In the genomic region with DNA sequence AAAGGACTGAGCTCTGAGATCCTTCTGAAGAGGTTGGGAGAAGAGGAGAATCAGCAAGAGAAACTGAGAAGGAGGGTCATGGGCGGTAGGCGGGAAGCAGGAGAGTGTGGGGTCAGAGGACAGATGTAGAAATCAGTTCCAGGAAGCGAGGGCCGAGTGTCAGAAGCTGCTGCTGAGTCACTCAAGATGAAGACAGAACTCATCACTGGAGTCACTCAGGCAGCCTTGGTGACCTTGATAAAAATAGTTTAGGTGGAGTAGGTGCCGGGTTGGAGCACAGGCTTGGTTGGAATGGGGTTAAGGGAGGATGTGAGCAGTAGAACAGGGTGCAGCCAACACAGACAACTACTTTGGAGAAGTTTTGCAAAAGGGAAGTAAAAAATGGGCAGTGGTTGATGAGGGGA, we compare ENCODE assay signal across 1 cellular context.
TF ChIP-seq lines count a peak whose summit lies in the region.

No MANE protein-coding gene starts in this region.

TF ChIP-seq in GM12878, 131 proteins besides CTCF, POLR2A, EP300 and RAD21:
- TF ChIP-seq DPF2 (IDR thresholded peaks at IDR 0.05) (no peak), CBX5 (IDR thresholded peaks at IDR 0.05; ENCODE audit: low read depth) (no peak), SREBF2 (IDR thresholded peaks at IDR 0.05; ENCODE audit: low read length) (no peak), HDGF (IDR thresholded peaks at IDR 0.05) (no peak), EZH2 (IDR thresholded peaks at IDR 0.05; ENCODE audit: borderline replicate concordance, control insufficient read depth, low read depth, low read length) (no peak), FOXK2 (IDR thresholded peaks at IDR 0.05) (no peak), ZBED1 (IDR thresholded peaks at IDR 0.05; ENCODE audit: borderline replicate concordance) (no peak), BCL3 (IDR thresholded peaks at IDR 0.05; ENCODE audit: borderline replicate concordance, insufficient read depth, low read depth, low read length, poor library complexity, severe bottlenecking) (no peak), RB1 (IDR thresholded peaks at IDR 0.05; ENCODE audit: borderline replicate concordance) (no peak), NR2C1 (IDR thresholded peaks at IDR 0.05) (no peak), STAT1 (conservative IDR thresholded peaks at IDR 0.05) (no peak), KDM1A (IDR thresholded peaks at IDR 0.05; ENCODE audit: borderline replicate concordance) (no peak), BRCA1 (IDR thresholded peaks at IDR 0.05; ENCODE audit: low read depth, low read length) (no peak)
- TF ChIP-seq, protein P1, sequence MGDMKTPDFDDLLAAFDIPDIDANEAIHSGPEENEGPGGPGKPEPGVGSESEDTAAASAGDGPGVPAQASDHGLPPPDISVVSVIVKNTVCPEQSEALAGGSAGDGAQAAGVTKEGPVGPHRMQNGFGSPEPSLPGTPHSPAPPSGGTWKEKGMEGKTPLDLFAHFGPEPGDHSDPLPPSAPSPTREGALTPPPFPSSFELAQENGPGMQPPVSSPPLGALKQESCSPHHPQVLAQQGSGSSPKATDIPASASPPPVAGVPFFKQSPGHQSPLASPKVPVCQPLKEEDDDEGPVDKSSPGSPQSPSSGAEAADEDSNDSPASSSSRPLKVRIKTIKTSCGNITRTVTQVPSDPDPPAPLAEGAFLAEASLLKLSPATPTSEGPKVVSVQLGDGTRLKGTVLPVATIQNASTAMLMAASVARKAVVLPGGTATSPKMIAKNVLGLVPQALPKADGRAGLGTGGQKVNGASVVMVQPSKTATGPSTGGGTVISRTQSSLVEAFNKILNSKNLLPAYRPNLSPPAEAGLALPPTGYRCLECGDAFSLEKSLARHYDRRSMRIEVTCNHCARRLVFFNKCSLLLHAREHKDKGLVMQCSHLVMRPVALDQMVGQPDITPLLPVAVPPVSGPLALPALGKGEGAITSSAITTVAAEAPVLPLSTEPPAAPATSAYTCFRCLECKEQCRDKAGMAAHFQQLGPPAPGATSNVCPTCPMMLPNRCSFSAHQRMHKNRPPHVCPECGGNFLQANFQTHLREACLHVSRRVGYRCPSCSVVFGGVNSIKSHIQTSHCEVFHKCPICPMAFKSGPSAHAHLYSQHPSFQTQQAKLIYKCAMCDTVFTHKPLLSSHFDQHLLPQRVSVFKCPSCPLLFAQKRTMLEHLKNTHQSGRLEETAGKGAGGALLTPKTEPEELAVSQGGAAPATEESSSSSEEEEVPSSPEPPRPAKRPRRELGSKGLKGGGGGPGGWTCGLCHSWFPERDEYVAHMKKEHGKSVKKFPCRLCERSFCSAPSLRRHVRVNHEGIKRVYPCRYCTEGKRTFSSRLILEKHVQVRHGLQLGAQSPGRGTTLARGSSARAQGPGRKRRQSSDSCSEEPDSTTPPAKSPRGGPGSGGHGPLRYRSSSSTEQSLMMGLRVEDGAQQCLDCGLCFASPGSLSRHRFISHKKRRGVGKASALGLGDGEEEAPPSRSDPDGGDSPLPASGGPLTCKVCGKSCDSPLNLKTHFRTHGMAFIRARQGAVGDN (IDR thresholded peaks at IDR 0.05) = no peak
- TF ChIP-seq, protein P2, sequence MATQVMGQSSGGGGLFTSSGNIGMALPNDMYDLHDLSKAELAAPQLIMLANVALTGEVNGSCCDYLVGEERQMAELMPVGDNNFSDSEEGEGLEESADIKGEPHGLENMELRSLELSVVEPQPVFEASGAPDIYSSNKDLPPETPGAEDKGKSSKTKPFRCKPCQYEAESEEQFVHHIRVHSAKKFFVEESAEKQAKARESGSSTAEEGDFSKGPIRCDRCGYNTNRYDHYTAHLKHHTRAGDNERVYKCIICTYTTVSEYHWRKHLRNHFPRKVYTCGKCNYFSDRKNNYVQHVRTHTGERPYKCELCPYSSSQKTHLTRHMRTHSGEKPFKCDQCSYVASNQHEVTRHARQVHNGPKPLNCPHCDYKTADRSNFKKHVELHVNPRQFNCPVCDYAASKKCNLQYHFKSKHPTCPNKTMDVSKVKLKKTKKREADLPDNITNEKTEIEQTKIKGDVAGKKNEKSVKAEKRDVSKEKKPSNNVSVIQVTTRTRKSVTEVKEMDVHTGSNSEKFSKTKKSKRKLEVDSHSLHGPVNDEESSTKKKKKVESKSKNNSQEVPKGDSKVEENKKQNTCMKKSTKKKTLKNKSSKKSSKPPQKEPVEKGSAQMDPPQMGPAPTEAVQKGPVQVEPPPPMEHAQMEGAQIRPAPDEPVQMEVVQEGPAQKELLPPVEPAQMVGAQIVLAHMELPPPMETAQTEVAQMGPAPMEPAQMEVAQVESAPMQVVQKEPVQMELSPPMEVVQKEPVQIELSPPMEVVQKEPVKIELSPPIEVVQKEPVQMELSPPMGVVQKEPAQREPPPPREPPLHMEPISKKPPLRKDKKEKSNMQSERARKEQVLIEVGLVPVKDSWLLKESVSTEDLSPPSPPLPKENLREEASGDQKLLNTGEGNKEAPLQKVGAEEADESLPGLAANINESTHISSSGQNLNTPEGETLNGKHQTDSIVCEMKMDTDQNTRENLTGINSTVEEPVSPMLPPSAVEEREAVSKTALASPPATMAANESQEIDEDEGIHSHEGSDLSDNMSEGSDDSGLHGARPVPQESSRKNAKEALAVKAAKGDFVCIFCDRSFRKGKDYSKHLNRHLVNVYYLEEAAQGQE (IDR thresholded peaks at IDR 0.05; ENCODE audit: low read depth, low read length) = no peak
- TF ChIP-seq, protein P3, sequence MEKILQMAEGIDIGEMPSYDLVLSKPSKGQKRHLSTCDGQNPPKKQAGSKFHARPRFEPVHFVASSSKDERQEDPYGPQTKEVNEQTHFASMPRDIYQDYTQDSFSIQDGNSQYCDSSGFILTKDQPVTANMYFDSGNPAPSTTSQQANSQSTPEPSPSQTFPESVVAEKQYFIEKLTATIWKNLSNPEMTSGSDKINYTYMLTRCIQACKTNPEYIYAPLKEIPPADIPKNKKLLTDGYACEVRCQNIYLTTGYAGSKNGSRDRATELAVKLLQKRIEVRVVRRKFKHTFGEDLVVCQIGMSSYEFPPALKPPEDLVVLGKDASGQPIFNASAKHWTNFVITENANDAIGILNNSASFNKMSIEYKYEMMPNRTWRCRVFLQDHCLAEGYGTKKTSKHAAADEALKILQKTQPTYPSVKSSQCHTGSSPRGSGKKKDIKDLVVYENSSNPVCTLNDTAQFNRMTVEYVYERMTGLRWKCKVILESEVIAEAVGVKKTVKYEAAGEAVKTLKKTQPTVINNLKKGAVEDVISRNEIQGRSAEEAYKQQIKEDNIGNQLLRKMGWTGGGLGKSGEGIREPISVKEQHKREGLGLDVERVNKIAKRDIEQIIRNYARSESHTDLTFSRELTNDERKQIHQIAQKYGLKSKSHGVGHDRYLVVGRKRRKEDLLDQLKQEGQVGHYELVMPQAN (conservative IDR thresholded peaks at IDR 0.05) = no peak
